ENCODE assay signal across 1 cellular context in the genomic region with DNA sequence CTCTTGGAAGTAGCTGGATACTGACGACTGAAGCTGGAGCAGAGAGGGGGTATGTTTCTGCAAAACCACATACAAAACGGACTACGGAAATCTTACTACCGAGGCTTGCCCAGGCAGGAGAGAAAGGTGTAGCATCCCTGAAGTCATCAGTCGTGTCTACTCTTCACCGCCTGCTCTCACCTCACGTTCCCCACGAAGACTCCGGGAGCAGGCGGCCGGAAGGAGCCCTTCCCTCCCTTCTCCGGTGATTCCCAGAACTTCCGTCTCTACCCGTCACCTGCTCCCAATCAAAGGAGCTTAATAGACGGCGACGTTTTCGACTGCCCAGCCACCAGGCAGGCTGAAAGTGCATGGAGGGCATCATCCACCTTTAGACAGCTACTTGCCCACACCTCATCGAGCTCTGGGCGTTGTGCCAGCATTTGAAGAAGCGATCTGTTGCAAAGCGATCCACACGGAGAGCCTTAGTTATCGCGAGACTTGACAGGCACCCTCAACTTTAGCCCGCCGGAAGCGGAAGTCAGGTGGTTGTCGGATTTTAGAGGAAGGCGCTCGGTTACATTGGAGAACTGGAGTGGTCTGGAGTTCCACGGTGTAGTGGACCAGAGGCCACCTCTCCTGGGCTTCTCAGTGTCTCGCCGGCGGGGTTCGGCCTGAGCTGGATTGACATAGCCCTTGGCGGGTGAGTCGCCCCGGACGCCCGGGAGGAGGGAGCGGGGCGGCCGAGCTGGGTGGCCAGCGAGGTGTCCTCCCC.
TF ChIP-seq lines count a peak whose summit lies in the region.

A gene (plus strand): TSS at position 523 of the 754 bp plus-strand sequence. CDS start 2,809 bp downstream, outside the sequence.

TF ChIP-seq in HEK293, 187 proteins besides CTCF, POLR2A, EP300 and RAD21 (continued from another document and continues in another):
- TF ChIP-seq BCL11B (tag by site-specific recombination; IDR thresholded peaks at IDR 0.05; ENCODE audit: low read depth) (no peak), SCRT1 (tag by site-specific recombination; IDR thresholded peaks at IDR 0.05; ENCODE audit: borderline replicate concordance) (peak; percentile 53; the same call in 1 of the 2 replicates), SETDB1 (IDR thresholded peaks at IDR 0.05; ENCODE audit: insufficient read length, low read length) (peak; percentile 85), ZNF292 (tag by site-specific recombination; IDR thresholded peaks at IDR 0.05; ENCODE audit: borderline replicate concordance, low read depth) (no peak), SP3 (tag by site-specific recombination; IDR thresholded peaks at IDR 0.05) (peak; percentile 35), ZNF184 (tag by site-specific recombination; IDR thresholded peaks at IDR 0.05) (0 out of 2 replicates have a peak, but pooled peaks have one; percentile 2), TCF7L2 (IDR thresholded peaks at IDR 0.05; ENCODE audit: borderline replicate concordance, low read depth, low read length) (0 out of 2 replicates have a peak, but pooled peaks have one; percentile 26), ZNF10 (tag by site-specific recombination; IDR thresholded peaks at IDR 0.05) (peak; percentile 92), ZNF501 (tag by site-specific recombination; IDR thresholded peaks at IDR 0.05) (0 out of 2 replicates have a peak, but pooled peaks have one; percentile 37), ZNF2 (tag by site-specific recombination; IDR thresholded peaks at IDR 0.05) (peak; percentile 18; the same call in 1 of the 2 replicates), ZFP3 (tag by site-specific recombination; IDR thresholded peaks at IDR 0.05; ENCODE audit: low read depth) (no peak), ZNF266 (tag by site-specific recombination; IDR thresholded peaks at IDR 0.05; ENCODE audit: low read depth) (no peak), ZNF561 (tag by site-specific recombination; IDR thresholded peaks at IDR 0.05; ENCODE audit: borderline replicate concordance) (peak; percentile 91; the same call in 1 of the 2 replicates), ZNF629 (tag by site-specific recombination; IDR thresholded peaks at IDR 0.05) (peak; percentile 58; the same call in 1 of the 2 replicates), ZBTB17 (tag by site-specific recombination; IDR thresholded peaks at IDR 0.05) (peak; percentile 96), ZIC2 (tag by site-specific recombination; IDR thresholded peaks at IDR 0.05) (no peak), KLF10 (tag by site-specific recombination; IDR thresholded peaks at IDR 0.05) (no peak), ZFP69B (tag by site-specific recombination; IDR thresholded peaks at IDR 0.05) (0 out of 2 replicates have a peak, but pooled peaks have one; percentile 28), ZXDB (tag by site-specific recombination; IDR thresholded peaks at IDR 0.05) (peak; percentile 64), HOXD13 (CRISPR knock-in tag; IDR thresholded peaks at IDR 0.05; ENCODE audit: borderline replicate concordance) (peak; percentile 32; the same call in 1 of the 2 replicates), ZNF610 (tag by site-specific recombination; IDR thresholded peaks at IDR 0.05; ENCODE audit: borderline replicate concordance) (peak; percentile 74; the same call in 1 of the 2 replicates), YY1 (tag by site-specific recombination; IDR thresholded peaks at IDR 0.05) (0 out of 2 replicates have a peak, but pooled peaks have one; percentile 13), KLF8 (tag by site-specific recombination; IDR thresholded peaks at IDR 0.05) (0 out of 2 replicates have a peak, but pooled peaks have one; percentile 44), ZBTB8A (tag by site-specific recombination; IDR thresholded peaks at IDR 0.05) (peak; percentile 33; the same call in 1 of the 2 replicates), ZEB2 (tag by site-specific recombination; IDR thresholded peaks at IDR 0.05) (peak; percentile 74), SALL2 (tag by site-specific recombination; IDR thresholded peaks at IDR 0.05; ENCODE audit: borderline replicate concordance) (no peak), ZBTB1 (tag by site-specific recombination; IDR thresholded peaks at IDR 0.05) (no peak), ZSCAN30 (tag by site-specific recombination; IDR thresholded peaks at IDR 0.05) (peak; percentile 21; the same call in 1 of the 2 replicates), ZNF19 (tag by site-specific recombination; IDR thresholded peaks at IDR 0.05; ENCODE audit: low read depth) (no peak)
- TF ChIP-seq, protein P1, sequence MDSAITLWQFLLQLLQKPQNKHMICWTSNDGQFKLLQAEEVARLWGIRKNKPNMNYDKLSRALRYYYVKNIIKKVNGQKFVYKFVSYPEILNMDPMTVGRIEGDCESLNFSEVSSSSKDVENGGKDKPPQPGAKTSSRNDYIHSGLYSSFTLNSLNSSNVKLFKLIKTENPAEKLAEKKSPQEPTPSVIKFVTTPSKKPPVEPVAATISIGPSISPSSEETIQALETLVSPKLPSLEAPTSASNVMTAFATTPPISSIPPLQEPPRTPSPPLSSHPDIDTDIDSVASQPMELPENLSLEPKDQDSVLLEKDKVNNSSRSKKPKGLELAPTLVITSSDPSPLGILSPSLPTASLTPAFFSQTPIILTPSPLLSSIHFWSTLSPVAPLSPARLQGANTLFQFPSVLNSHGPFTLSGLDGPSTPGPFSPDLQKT (IDR thresholded peaks at IDR 0.05; ENCODE audit: borderline replicate concordance, low read depth, low read length), result 0 out of 2 replicates have a peak, but pooled peaks have one; percentile 28
- TF ChIP-seq, protein P2, sequence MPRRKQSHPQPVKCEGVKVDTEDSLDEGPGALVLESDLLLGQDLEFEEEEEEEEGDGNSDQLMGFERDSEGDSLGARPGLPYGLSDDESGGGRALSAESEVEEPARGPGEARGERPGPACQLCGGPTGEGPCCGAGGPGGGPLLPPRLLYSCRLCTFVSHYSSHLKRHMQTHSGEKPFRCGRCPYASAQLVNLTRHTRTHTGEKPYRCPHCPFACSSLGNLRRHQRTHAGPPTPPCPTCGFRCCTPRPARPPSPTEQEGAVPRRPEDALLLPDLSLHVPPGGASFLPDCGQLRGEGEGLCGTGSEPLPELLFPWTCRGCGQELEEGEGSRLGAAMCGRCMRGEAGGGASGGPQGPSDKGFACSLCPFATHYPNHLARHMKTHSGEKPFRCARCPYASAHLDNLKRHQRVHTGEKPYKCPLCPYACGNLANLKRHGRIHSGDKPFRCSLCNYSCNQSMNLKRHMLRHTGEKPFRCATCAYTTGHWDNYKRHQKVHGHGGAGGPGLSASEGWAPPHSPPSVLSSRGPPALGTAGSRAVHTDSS (tag by site-specific recombination; IDR thresholded peaks at IDR 0.05), result peak; percentile 63; the same call in 1 of the 2 replicates
- TF ChIP-seq, protein P3, sequence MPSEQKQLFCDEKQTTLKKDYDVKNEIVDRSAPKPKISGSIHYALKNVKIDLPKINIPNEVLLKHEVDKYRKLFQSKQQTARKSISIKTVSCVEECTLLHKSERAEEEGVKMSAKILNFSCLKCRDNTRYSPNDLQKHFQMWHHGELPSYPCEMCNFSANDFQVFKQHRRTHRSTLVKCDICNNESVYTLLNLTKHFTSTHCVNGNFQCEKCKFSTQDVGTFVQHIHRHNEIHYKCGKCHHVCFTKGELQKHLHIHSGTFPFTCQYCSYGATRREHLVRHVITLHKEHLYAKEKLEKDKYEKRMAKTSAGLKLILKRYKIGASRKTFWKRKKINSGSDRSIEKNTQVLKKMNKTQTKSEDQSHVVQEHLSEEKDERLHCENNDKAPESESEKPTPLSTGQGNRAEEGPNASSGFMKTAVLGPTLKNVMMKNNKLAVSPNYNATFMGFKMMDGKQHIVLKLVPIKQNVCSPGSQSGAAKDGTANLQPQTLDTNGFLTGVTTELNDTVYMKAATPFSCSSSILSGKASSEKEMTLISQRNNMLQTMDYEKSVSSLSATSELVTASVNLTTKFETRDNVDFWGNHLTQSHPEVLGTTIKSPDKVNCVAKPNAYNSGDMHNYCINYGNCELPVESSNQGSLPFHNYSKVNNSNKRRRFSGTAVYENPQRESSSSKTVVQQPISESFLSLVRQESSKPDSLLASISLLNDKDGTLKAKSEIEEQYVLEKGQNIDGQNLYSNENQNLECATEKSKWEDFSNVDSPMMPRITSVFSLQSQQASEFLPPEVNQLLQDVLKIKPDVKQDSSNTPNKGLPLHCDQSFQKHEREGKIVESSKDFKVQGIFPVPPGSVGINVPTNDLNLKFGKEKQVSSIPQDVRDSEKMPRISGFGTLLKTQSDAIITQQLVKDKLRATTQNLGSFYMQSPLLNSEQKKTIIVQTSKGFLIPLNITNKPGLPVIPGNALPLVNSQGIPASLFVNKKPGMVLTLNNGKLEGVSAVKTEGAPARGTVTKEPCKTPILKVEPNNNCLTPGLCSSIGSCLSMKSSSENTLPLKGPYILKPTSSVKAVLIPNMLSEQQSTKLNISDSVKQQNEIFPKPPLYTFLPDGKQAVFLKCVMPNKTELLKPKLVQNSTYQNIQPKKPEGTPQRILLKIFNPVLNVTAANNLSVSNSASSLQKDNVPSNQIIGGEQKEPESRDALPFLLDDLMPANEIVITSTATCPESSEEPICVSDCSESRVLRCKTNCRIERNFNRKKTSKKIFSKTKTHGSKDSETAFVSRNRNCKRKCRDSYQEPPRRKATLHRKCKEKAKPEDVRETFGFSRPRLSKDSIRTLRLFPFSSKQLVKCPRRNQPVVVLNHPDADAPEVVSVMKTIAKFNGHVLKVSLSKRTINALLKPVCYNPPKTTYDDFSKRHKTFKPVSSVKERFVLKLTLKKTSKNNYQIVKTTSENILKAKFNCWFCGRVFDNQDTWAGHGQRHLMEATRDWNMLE (tag by site-specific recombination; conservative IDR thresholded peaks at IDR 0.05; ENCODE audit: low read depth), result peak; percentile 99
- TF ChIP-seq, protein P4, sequence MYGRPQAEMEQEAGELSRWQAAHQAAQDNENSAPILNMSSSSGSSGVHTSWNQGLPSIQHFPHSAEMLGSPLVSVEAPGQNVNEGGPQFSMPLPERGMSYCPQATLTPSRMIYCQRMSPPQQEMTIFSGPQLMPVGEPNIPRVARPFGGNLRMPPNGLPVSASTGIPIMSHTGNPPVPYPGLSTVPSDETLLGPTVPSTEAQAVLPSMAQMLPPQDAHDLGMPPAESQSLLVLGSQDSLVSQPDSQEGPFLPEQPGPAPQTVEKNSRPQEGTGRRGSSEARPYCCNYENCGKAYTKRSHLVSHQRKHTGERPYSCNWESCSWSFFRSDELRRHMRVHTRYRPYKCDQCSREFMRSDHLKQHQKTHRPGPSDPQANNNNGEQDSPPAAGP (tag by site-specific recombination; IDR thresholded peaks at IDR 0.05), result peak; percentile 61; the same call in 1 of the 2 replicates
- TF ChIP-seq, protein P5, sequence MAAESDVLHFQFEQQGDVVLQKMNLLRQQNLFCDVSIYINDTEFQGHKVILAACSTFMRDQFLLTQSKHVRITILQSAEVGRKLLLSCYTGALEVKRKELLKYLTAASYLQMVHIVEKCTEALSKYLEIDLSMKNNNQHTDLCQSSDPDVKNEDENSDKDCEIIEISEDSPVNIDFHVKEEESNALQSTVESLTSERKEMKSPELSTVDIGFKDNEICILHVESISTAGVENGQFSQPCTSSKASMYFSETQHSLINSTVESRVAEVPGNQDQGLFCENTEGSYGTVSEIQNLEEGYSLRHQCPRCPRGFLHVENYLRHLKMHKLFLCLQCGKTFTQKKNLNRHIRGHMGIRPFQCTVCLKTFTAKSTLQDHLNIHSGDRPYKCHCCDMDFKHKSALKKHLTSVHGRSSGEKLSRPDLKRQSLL (tag by site-specific recombination; IDR thresholded peaks at IDR 0.05), result no peak
- TF ChIP-seq, protein P6, sequence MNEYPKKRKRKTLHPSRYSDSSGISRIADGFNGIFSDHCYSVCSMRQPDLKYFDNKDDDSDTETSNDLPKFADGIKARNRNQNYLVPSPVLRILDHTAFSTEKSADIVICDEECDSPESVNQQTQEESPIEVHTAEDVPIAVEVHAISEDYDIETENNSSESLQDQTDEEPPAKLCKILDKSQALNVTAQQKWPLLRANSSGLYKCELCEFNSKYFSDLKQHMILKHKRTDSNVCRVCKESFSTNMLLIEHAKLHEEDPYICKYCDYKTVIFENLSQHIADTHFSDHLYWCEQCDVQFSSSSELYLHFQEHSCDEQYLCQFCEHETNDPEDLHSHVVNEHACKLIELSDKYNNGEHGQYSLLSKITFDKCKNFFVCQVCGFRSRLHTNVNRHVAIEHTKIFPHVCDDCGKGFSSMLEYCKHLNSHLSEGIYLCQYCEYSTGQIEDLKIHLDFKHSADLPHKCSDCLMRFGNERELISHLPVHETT (tag by site-specific recombination; IDR thresholded peaks at IDR 0.05), result 0 out of 2 replicates have a peak, but pooled peaks have one; percentile 53
- TF ChIP-seq, protein P7, sequence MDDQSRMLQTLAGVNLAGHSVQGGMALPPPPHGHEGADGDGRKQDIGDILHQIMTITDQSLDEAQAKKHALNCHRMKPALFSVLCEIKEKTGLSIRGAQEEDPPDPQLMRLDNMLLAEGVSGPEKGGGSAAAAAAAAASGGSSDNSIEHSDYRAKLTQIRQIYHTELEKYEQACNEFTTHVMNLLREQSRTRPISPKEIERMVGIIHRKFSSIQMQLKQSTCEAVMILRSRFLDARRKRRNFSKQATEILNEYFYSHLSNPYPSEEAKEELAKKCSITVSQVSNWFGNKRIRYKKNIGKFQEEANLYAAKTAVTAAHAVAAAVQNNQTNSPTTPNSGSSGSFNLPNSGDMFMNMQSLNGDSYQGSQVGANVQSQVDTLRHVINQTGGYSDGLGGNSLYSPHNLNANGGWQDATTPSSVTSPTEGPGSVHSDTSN (CRISPR knock-in tag; IDR thresholded peaks at IDR 0.05), result peak; percentile 51; the same call in 1 of the 2 replicates
- TF ChIP-seq, protein P8, sequence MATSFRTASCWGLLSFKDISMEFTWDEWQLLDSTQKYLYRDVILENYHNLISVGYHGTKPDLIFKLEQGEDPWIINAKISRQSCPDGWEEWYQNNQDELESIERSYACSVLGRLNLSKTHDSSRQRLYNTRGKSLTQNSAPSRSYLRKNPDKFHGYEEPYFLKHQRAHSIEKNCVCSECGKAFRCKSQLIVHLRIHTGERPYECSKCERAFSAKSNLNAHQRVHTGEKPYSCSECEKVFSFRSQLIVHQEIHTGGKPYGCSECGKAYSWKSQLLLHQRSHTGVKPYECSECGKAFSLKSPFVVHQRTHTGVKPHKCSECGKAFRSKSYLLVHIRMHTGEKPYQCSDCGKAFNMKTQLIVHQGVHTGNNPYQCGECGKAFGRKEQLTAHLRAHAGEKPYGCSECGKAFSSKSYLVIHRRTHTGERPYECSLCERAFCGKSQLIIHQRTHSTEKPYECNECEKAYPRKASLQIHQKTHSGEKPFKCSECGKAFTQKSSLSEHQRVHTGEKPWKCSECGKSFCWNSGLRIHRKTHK (tag by site-specific recombination; IDR thresholded peaks at IDR 0.05), result no peak
